In the genomic region with DNA sequence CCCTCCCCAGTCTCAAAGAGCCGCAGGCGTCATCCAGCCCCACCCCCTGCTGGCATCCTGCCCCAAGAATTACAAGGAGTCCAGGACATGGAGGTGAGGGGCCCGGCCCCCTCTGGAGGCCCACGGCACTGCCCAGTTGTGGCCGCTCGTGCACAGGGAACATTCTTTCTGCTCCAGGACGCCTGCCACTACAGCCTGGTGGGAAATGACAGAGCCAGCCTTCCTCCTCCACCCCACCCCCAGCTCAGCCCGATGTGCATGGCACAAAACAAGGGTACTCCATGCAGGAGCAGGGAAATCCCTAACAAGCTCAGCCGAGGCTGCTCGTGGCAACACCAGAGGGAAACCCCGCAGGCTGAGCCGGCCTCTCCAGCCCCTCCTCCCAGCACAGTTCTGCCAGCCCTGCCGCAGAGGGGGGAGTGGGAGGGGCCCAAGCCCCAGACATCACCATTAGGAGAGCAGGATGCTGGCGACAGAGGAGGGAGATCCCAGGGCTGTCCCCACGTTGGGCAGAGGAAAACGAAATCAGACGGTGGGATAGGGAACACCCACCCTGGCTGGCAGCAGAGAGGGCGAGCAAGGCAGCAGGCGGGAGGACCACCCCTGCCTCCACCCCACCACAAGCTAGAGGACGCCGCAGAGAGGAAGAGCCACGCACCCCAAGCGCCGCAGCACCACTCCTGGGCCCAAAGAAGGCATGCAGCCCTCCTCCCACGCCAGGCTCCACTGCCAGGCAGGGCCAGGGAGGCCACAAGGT, we compare ENCODE assay signal across 8 cellular contexts. TPM values are rescaled to one million over a fixed set of nuclear protein-coding genes. Genes with fewer than 3 reads are reported as not detected.
A peak's percentile ranks its signal among the peaks of the same experiment; 100 is the strongest.
DNase-seq lines count a peak whose midpoint lies in the region; ATAC-seq and TF ChIP-seq lines count a peak whose summit lies in the region.

No MANE protein-coding gene starts in this region.

- no peak for TF ChIP-seq CTCF in CD8-positive, alpha-beta T cell (IDR thresholded peaks at IDR 0.05)
- TF ChIP-seq CTCF in HEK293 (tag by site-specific recombination; IDR thresholded peaks at IDR 0.05) (no peak), right atrium auricular region (IDR thresholded peaks at IDR 0.05) (no peak)

- no peaks in the 10 kb centered on the region for H3K9me3 Mint-ChIP-seq in CD8-positive, alpha-beta T cell

- no peaks in the 10 kb centered on the region for H3K27me3 ChIP-seq in CD8-positive, alpha-beta T cell (ENCODE audit: insufficient read depth, low read length)
- no peaks in the 10 kb centered on the region for H3K27me3 ChIP-seq in right atrium auricular region

- H3K4me1 Mint-ChIP-seq in CD8-positive, alpha-beta T cell (ENCODE audit: low read depth) = peaks cover 50% of the 10 kb centered on the region

- H3K36me3 Mint-ChIP-seq in CD8-positive, alpha-beta T cell = peaks cover 7% of the 10 kb centered on the region

- POLR2A ChIA-PET in CD8-positive, alpha-beta T cell (lab: Charles Lee) = interaction anchor here (0.9 to 3.6 kb wide), 4 partner anchors 10 to 91 kb away, joined by 5 to 14 read pairs (median 8); a partner anchor contains a TSS
- POLR2A ChIA-PET in HEK293 (lab: Yijun Ruan, JAX) = interaction anchor here (0.9 kb wide), 1 partner anchor 10 kb away, joined by 3 read pairs; a partner anchor contains a TSS

- no peak for ATAC-seq in CD8-positive, alpha-beta T cell
- ATAC-seq in HG02610 (IDR thresholded peaks at IDR 0.05; ENCODE audit: unreplicated experiment) (no peak), HG03469 (IDR thresholded peaks at IDR 0.05; ENCODE audit: unreplicated experiment) (no peak)

- peak in 2 of 7 experiments; percentile 44 to 57 for DNase-seq in CD8-positive, alpha-beta T cell
- DNase-seq in T-helper 9 cell = peak; percentile 14
- no peak for DNase-seq in right atrium auricular region (ENCODE audit: low spot score)
- no peak for DNase-seq in iPS-NIHi7 (ENCODE audit: extremely low spot score)
- no peak for DNase-seq in medulla oblongata (ENCODE audit: extremely low spot score)

- no peaks in the 10 kb centered on the region for H3K36me3 ChIP-seq in CD8-positive, alpha-beta T cell (ENCODE audit: insufficient read depth, low read length)
- H3K36me3 ChIP-seq in HEK293 (ENCODE audit: control insufficient read depth in 2 of 2, insufficient read depth in 1 of 2, low read length in 2 of 2) (peaks cover 0 to 10% of the 10 kb centered on the region in 2 experiments; a peak in 1 of 3 replicates), right atrium auricular region (peaks cover 18% of the 10 kb centered on the region)

- CTCF ChIA-PET in CD8-positive, alpha-beta T cell (lab: Charles Lee) = interaction anchor here (1.0 to 2.5 kb wide), 14 partner anchors 10 to 193 kb away, joined by 3 to 16 read pairs (median 6); a partner anchor contains a TSS
- CTCF ChIA-PET in HEK293 (lab: Yijun Ruan, JAX) = interaction anchor here (0.6 to 4.4 kb wide), 8 partner anchors 9 to 189 kb away, joined by 3 to 19 read pairs (median 3); no protein-coding TSS in a partner anchor

- H3K9me3 ChIP-seq in CD8-positive, alpha-beta T cell (ENCODE audit: low read length) = no peaks in the 10 kb centered on the region
- H3K9me3 ChIP-seq in HEK293 (ENCODE audit: control insufficient read depth, insufficient read depth, low read depth, low read length) (no peaks in the 10 kb centered on the region), right atrium auricular region (no peaks in the 10 kb centered on the region)

- no peak overlapping the region for H3K4me3 ChIP-seq in CD8-positive, alpha-beta T cell (ENCODE audit: low read depth, low read length)
- H3K4me3 ChIP-seq in HEK293 (ENCODE audit: low read depth, low read length) (no peak overlapping the region), right atrium auricular region (peak overlapping the region in 1 of 2 donors; percentile 18)

- intact Hi-C loops in CD8-positive, alpha-beta T cell (cut with DNase I, micrococcal nuclease) = loop anchor here (1.0 to 10.0 kb wide), 5 partner anchors 10 to 386 kb away; a partner anchor contains a TSS

- H3K4me1 ChIP-seq in CD8-positive, alpha-beta T cell (ENCODE audit: insufficient read depth, low read length) = peaks cover 58% of the 10 kb centered on the region
- H3K4me1 ChIP-seq in HEK293 (ENCODE audit: control insufficient read depth, insufficient read depth, low read length) (peaks cover 10% of the 10 kb centered on the region), right atrium auricular region (peaks cover 0 to 80% of the 10 kb centered on the region in 2 donors)

- no peak overlapping the region for H3K4me3 Mint-ChIP-seq in CD8-positive, alpha-beta T cell

- peak overlapping the region; percentile 79 for H3K27ac Mint-ChIP-seq in CD8-positive, alpha-beta T cell

- no peaks in the 10 kb centered on the region for H3K27me3 Mint-ChIP-seq in CD8-positive, alpha-beta T cell (ENCODE audit: low read depth)

- no peak overlapping the region for H3K27ac ChIP-seq in CD8-positive, alpha-beta T cell (ENCODE audit: low read depth, low read length)
- H3K27ac ChIP-seq in HEK293 (ENCODE audit: extremely low read depth, low read depth, low read length) (no peak overlapping the region), right atrium auricular region (peak overlapping the region; percentile 85 to 91)

TF ChIP-seq in HEK293, 187 proteins besides CTCF, POLR2A, EP300 and RAD21:
- TF ChIP-seq ZBTB20 (tag by site-specific recombination; IDR thresholded peaks at IDR 0.05) (no peak), ZIC2 (tag by site-specific recombination; IDR thresholded peaks at IDR 0.05) (peak; percentile 37; the same call in 1 of the 2 replicates), ZNF341 (tag by site-specific recombination; IDR thresholded peaks at IDR 0.05; ENCODE audit: low read depth) (peak; percentile 54), ZFHX2 (tag by site-specific recombination; conservative IDR thresholded peaks at IDR 0.05) (no peak), ZNF223 (tag by site-specific recombination; IDR thresholded peaks at IDR 0.05) (no peak), OSR2 (tag by site-specific recombination; IDR thresholded peaks at IDR 0.05) (no peak), ZNF600 (tag by site-specific recombination; IDR thresholded peaks at IDR 0.05) (peak; percentile 73)

RNA-seq across cellular contexts. Expression of a gene that starts 10.0 kb away (rescaled TPM):
- total RNA-seq in CD8-positive, alpha-beta T cell = 10 to 100 TPM; 10.1 to 11.6 TPM
- total RNA-seq in right atrium auricular region = 10 to 100 TPM; 17.2 to 32.1 TPM

Comparison
In these comparisons a context has a peak if more than half of its experiments do, and no peak if none do; other contexts are left out.
1. H3K27ac ChIP-seq: peak in right atrium auricular region (2 of 2); none in CD8-positive, alpha-beta T cell (single experiment) and HEK293 (single experiment).